9 cellular contexts compared by ENCODE assay signal in genomic region chr11:3055881-3056280, GRCh38. TPM values are rescaled to one million over a fixed set of nuclear protein-coding genes. Genes with fewer than 3 reads are reported as not detected.
DNase-seq lines count a peak whose midpoint lies in the region; ATAC-seq, FAIRE-seq and TF ChIP-seq lines count a peak whose summit lies in the region.
"Had no signal": no experiment of that assay in that cellular context is flagged by ENCODE, and none has a peak within 500 bp of the region (broad histone marks: within the 10 kb centered on the region; RNA-seq: fewer than 3 reads in every experiment).

No MANE protein-coding gene starts in this region.

- CTCF ChIA-PET in endothelial cell of umbilical vein (lab: Charles Lee): interaction anchor here (1.1 to 2.8 kb wide), 3 partner anchors 19 to 353 kb away, joined by 4 to 29 read pairs (median 7); no protein-coding TSS in a partner anchor

- H3K27me3 ChIP-seq in Peyer's patch (no peaks in the 10 kb centered on the region), endothelial cell of umbilical vein (ENCODE audit: control insufficient read depth in 2 of 2, insufficient read depth in 2 of 2, low read length in 2 of 2) (no peaks in the 10 kb centered on the region), right atrium auricular region (no peaks in the 10 kb centered on the region)
- H3K27me3 ChIP-seq: foreskin keratinocyte had no signal

- no peak overlapping the region for H3K9ac ChIP-seq in endothelial cell of umbilical vein (replicated peaks; ENCODE audit: extremely low read depth, insufficient read depth, low read length)

- dilution Hi-C loops in endothelial cell of umbilical vein (cut with MboI; ENCODE audit: extremely low pct_ligation_motif_present, low sequenced_read_pairs): no loop called here

- DNase-seq in Peyer's patch (peak in 2 of 3 donors; percentile 48 to 55), endothelial cell of umbilical vein (ENCODE audit: low read depth, low spot score) (no peak), progenitor cell of endocrine pancreas (ENCODE audit: low spot score, unreplicated experiment) (no peak), RCC 7860 (ENCODE audit: low spot score) (no peak), middle frontal gyrus (ENCODE audit: extremely low spot score, low spot score) (no peak), right atrium auricular region (ENCODE audit: low spot score) (no peak)
- DNase-seq: foreskin keratinocyte had no signal

- peaks cover 5% of the 10 kb centered on the region for H3K36me3 Mint-ChIP-seq in progenitor cell of endocrine pancreas (ENCODE audit: insufficient read depth)

- BruUV-seq in endothelial cell of umbilical vein (replicated peaks; lab: Mats Ljungman, UMichigan): TSS peak; percentile 44

- H3K36me3 ChIP-seq in Peyer's patch (peaks cover 0 to 10% (median 0%) of the 10 kb centered on the region in 3 donors), endothelial cell of umbilical vein (ENCODE audit: control insufficient read depth in 2 of 2, extremely low read depth in 1 of 2, insufficient read depth in 2 of 2, low read length in 2 of 2) (peaks cover 0 to 3% of the 10 kb centered on the region in 2 experiments), right atrium auricular region (no peaks in the 10 kb centered on the region)

- H3K4me3 ChIP-seq in GM08714 (ENCODE audit: low read length) (peak overlapping the region; percentile 85; the same call in 1 of the 2 replicates), Peyer's patch (peak overlapping the region in 2 of 4 donors; percentile 89 to 98), endothelial cell of umbilical vein (replicated peaks in 1 of 3; ENCODE audit: insufficient read depth in 1 of 3, low read depth in 1 of 3, low read length in 3 of 3) (peak overlapping the region in 1 of 3 experiments; percentile 70), right atrium auricular region (peak overlapping the region in 1 of 2 donors; percentile 99)

- H3K4me3 Mint-ChIP-seq in progenitor cell of endocrine pancreas (ENCODE audit: low read depth): peak overlapping the region; percentile 92

- H3K27me3 Mint-ChIP-seq in progenitor cell of endocrine pancreas: no peaks in the 10 kb centered on the region

- peak overlapping the region; percentile 41 for H3K27ac Mint-ChIP-seq in progenitor cell of endocrine pancreas

- no peaks in the 10 kb centered on the region for H3K9me1 ChIP-seq in endothelial cell of umbilical vein (replicated peaks; ENCODE audit: control insufficient read depth, extremely low read depth, insufficient read depth, low read length)

- no peak for FAIRE-seq in endothelial cell of umbilical vein (lab: Jason Lieb, UNC)
- FAIRE-seq in RCC 7860 (lab: Jason Lieb, UNC): no peak

- POLR2A ChIA-PET in endothelial cell of umbilical vein (lab: Charles Lee): no interaction called here

- peak overlapping the region; percentile 77 for H3K4me2 ChIP-seq in endothelial cell of umbilical vein (ENCODE audit: insufficient read depth, low read length)

- TF ChIP-seq POLR2A in Peyer's patch (IDR thresholded peaks at IDR 0.05) (no peak), endothelial cell of umbilical vein (IDR thresholded peaks at IDR 0.05; ENCODE audit: low read depth, low read length) (no peak)

- no peak overlapping the region for H2AFZ ChIP-seq in endothelial cell of umbilical vein (ENCODE audit: low read depth, low read length)

- H3K4me1 Mint-ChIP-seq in progenitor cell of endocrine pancreas (ENCODE audit: low read depth): peaks cover 6% of the 10 kb centered on the region

- TF ChIP-seq CTCF in Peyer's patch (IDR thresholded peaks at IDR 0.05) (no peak), endothelial cell of umbilical vein (IDR thresholded peaks at IDR 0.05; ENCODE audit: extremely low read depth in 1 of 2, insufficient read depth in 1 of 2, low read depth in 1 of 2, low read length in 2 of 2) (no peak), progenitor cell of endocrine pancreas (IDR thresholded peaks at IDR 0.05; ENCODE audit: unreplicated experiment) (no peak), right atrium auricular region (IDR thresholded peaks at IDR 0.05) (no peak)

- no peaks in the 10 kb centered on the region for H4K20me1 ChIP-seq in endothelial cell of umbilical vein (replicated peaks; ENCODE audit: control insufficient read depth, extremely low read depth, insufficient read depth, low read length)

- H3K9me3 ChIP-seq in Peyer's patch: no peaks in the 10 kb centered on the region
- no peaks in the 10 kb centered on the region for H3K9me3 ChIP-seq in endothelial cell of umbilical vein (replicated peaks; ENCODE audit: control insufficient read depth, insufficient read depth, low read length)
- H3K9me3 ChIP-seq in right atrium auricular region: no peaks in the 10 kb centered on the region

- H3K9me3 Mint-ChIP-seq in progenitor cell of endocrine pancreas (ENCODE audit: low read depth): no peaks in the 10 kb centered on the region

- intact Hi-C loops in endothelial cell of umbilical vein (cut with micrococcal nuclease): loop anchor here (1.0 kb wide), 1 partner anchor 104 kb away; no protein-coding TSS in a partner anchor

- peaks cover 57% of the 10 kb centered on the region for H3K79me2 ChIP-seq in endothelial cell of umbilical vein (ENCODE audit: control insufficient read depth, insufficient read depth, low read length)

- no peak for ATAC-seq in HG02870 (IDR thresholded peaks at IDR 0.05; ENCODE audit: unreplicated experiment)

- H3K27ac ChIP-seq in Peyer's patch (peak overlapping the region in 3 of 4 donors; percentile 75 to 85 (median 78)), endothelial cell of umbilical vein (ENCODE audit: insufficient read depth, low read depth, low read length) (no peak overlapping the region), right atrium auricular region (no peak overlapping the region)

- H3K4me1 ChIP-seq in Peyer's patch: peaks cover 0 to 23% (median 1%) of the 10 kb centered on the region in 4 donors
- peaks cover 9% of the 10 kb centered on the region for H3K4me1 ChIP-seq in endothelial cell of umbilical vein (ENCODE audit: control insufficient read depth, extremely low read depth, insufficient read depth, low read length)
- peaks cover 0 to 38% of the 10 kb centered on the region in 2 donors for H3K4me1 ChIP-seq in right atrium auricular region
- H3K4me1 ChIP-seq: foreskin keratinocyte had no signal

TF ChIP-seq in endothelial cell of umbilical vein, 7 proteins besides CTCF, POLR2A, EP300 and RAD21:
- TF ChIP-seq MYC (IDR thresholded peaks at IDR 0.05; ENCODE audit: low read depth, low read length): no peak
- no peak for TF ChIP-seq POLR2AphosphoS5 (IDR thresholded peaks at IDR 0.05; ENCODE audit: insufficient read depth, low read depth, low read length)
- no peak for TF ChIP-seq MAX (IDR thresholded peaks at IDR 0.05; ENCODE audit: insufficient read depth, insufficient read length)
- no peak for TF ChIP-seq FOS (IDR thresholded peaks at IDR 0.05; ENCODE audit: borderline replicate concordance, insufficient read depth, low read length)
- no peak for TF ChIP-seq GATA2 (IDR thresholded peaks at IDR 0.05; ENCODE audit: insufficient read depth, insufficient read length, low read depth, low read length)
- no peak for TF ChIP-seq JUN (IDR thresholded peaks at IDR 0.05; ENCODE audit: borderline replicate concordance, insufficient read depth, insufficient read length, low read depth)
- TF ChIP-seq EZH2 (IDR thresholded peaks at IDR 0.05; ENCODE audit: borderline replicate concordance, low read depth, low read length, severe bottlenecking): no peak

RNA-seq across cellular contexts. Expression of gene CARS1, which starts 1.3 kb away (rescaled TPM):
- total RNA-seq in Peyer's patch (10 to 100 TPM; 41.7 to 59.9 (median 54.1) TPM), endothelial cell of umbilical vein (66.2 and 72.3 TPM in 2 replicates), progenitor cell of endocrine pancreas (56.4 and 64.5 TPM in 2 replicates), right atrium auricular region (10 to 100 TPM; 12.2 to 15.3 TPM)
- 32.2 and 43.5 TPM in 2 replicates for polyA plus RNA-seq in endothelial cell of umbilical vein
- polyA plus RNA-seq in endothelial cell of umbilical vein (2011; cell fraction: cytosol; rRNA removed): 38.6 and 42.2 TPM in 2 replicates
- polyA plus RNA-seq in endothelial cell of umbilical vein (2011; cell fraction: nucleus; rRNA removed): 178 and 193 TPM in 2 replicates
- polyA plus RNA-seq in endothelial cell of umbilical vein (2012): 57.1 and 59.4 TPM in 2 replicates
- polyA minus RNA-seq in endothelial cell of umbilical vein: 48.2 and 49.9 TPM in 2 replicates
- 58.0 TPM for polyA minus RNA-seq in endothelial cell of umbilical vein (2011; cell fraction: cytosol; rRNA and poly(A)+ RNA removed)
- polyA minus RNA-seq in endothelial cell of umbilical vein (2011; cell fraction: nucleus; rRNA and poly(A)+ RNA removed): 45.8 and 48.3 TPM in 2 replicates

Comparison
In these comparisons a context has a peak if more than half of its experiments do, and no peak if none do; other contexts are left out.
1. DNase-seq: peak in Peyer's patch (2 of 3); none in endothelial cell of umbilical vein (single experiment), progenitor cell of endocrine pancreas (single experiment), RCC 7860 (single experiment), middle frontal gyrus (single experiment) and right atrium auricular region (single experiment).
2. H3K27ac ChIP-seq: peak in Peyer's patch (3 of 4); none in endothelial cell of umbilical vein (single experiment) and right atrium auricular region (0 of 2).